7 cellular contexts compared by ENCODE assay signal in the genomic region with DNA sequence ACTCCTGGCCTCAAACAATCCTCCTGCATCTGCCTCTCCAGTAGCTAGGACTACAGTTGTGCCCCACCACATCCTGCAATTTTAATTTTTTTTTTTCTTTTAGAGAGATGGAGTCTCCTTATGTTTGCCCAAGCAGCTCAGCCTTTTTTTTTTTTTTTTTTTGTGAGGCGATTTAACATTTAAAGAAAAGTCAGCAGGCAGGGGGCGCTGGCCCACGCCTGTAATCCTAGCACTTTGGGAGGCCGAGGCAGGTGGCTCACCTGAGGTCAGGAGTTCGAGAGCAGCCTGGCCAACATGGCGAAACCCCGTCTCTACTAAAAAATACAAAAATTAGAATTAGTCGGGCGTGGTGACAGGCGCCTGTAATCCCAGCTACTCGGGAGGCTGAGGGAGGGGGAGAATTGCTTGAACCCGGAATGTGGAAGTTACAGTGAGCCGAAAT. TPM values are rescaled to one million over a fixed set of nuclear protein-coding genes. Genes with fewer than 3 reads are reported as not detected.
A peak's percentile ranks its signal among the peaks of the same experiment; 100 is the strongest.
DNase-seq lines count a peak whose midpoint lies in the region; ATAC-seq and TF ChIP-seq lines count a peak whose summit lies in the region.
"Not testable (repeated sequence)": the region's sequence is repeated elsewhere in the genome, so short reads cannot be mapped to it uniquely, and the experiment has no call there.

No MANE protein-coding gene starts in this region.

- H3K27ac ChIP-seq in SK-N-SH (ENCODE audit: low read depth in 2 of 2, low read length in 1 of 2); breast epithelium: not testable (repeated sequence)

- not testable (repeated sequence) for H3K9me3 ChIP-seq in SK-N-SH, breast epithelium

- H3K36me3 ChIP-seq in SK-N-SH (replicated peaks in 1 of 2; ENCODE audit: control insufficient read depth in 1 of 2, insufficient read depth in 2 of 2, low read length in 1 of 2); breast epithelium: not testable (repeated sequence)

- not testable (repeated sequence) for H3K9me2 ChIP-seq in SK-N-SH

- H3K27me3 ChIP-seq in SK-N-SH (ENCODE audit: insufficient read depth); breast epithelium: not testable (repeated sequence)

- peaks cover 13 to 14% of the 10 kb centered on the region in 2 experiments for H3K4me1 ChIP-seq in SK-N-SH (ENCODE audit: control insufficient read depth in 1 of 2, insufficient read depth in 2 of 2, low read depth in 1 of 2, low read length in 1 of 2)
- not testable (repeated sequence) for H3K4me1 ChIP-seq in breast epithelium

- TF ChIP-seq RAD21 in SK-N-SH (IDR thresholded peaks at IDR 0.05; ENCODE audit: low read length): not testable (repeated sequence)

- not testable (repeated sequence) for H2AFZ ChIP-seq in SK-N-SH (ENCODE audit: low read depth)

- POLR2A ChIA-PET in SK-N-SH (lab: Yijun Ruan, JAX): interaction anchor here (0.7 to 1.7 kb wide), 2 partner anchors 137 to 138 kb away, joined by 3 to 40 read pairs; a partner anchor contains a TSS

- not testable (repeated sequence) for H3K4me2 ChIP-seq in SK-N-SH

- not testable (repeated sequence) for ATAC-seq in left ventricle myocardium superior

- peaks cover 21% of the 10 kb centered on the region for H3K79me2 ChIP-seq in SK-N-SH (ENCODE audit: insufficient read depth)

- H3K4me3 ChIP-seq in SK-N-SH (ENCODE audit: low read depth in 2 of 2, low read length in 1 of 2); breast epithelium: not testable (repeated sequence)

- H3F3A ChIP-seq in SK-N-SH (replicated peaks; ENCODE audit: insufficient read depth): not testable (repeated sequence)

- peak; percentile 63 for TF ChIP-seq CTCF in SK-N-SH (IDR thresholded peaks at IDR 0.05)
- peak in 2 of 3 donors; percentile 8 to 26 for TF ChIP-seq CTCF in breast epithelium (IDR thresholded peaks at IDR 0.05)

- TF ChIP-seq EP300 in SK-N-SH (IDR thresholded peaks at IDR 0.05; ENCODE audit: borderline replicate concordance in 1 of 2, low read depth in 1 of 2, low read length in 1 of 2): not testable (repeated sequence)

- H4K20me1 ChIP-seq in SK-N-SH (ENCODE audit: insufficient read depth): not testable (repeated sequence)

- peak; percentile 59 for DNase-seq in ELR (ENCODE audit: low read depth)
- peak; percentile 22 for DNase-seq in M059J (ENCODE audit: low read depth)
- DNase-seq in SK-N-SH; breast epithelium (ENCODE audit: low spot score in 2 of 2): not testable (repeated sequence)
- peak; percentile 68 for DNase-seq in activated CD8-positive, alpha-beta memory T cell treated with anti-CD3 and anti-CD28 coated beads, Interleukin-2, amount 50 U/mL, for 48 hours
- peak; percentile 43 for DNase-seq in left ventricle myocardium superior
- peak; percentile 41 for DNase-seq in retina

- intact Hi-C loops in breast epithelium (cut with DNase I; ENCODE audit: low total_unique reads): loop anchor here (10.0 kb wide), 1 partner anchor 141 kb away; a partner anchor contains a TSS
- intact Hi-C loops in left ventricle myocardium superior (cut with micrococcal nuclease): not testable (repeated sequence)

- CTCF ChIA-PET in SK-N-SH (lab: Yijun Ruan, JAX): interaction anchor here (0.6 to 11.3 kb wide), 25 partner anchors 9 to 553 kb away, joined by 3 to 340 read pairs (median 6); a partner anchor contains a TSS

- 80% methylated on average over 13 of the region's 13 CpGs for WGBS in SK-N-SH (ENCODE audit: low lambda C conversion rate)

- not testable (repeated sequence) for TF ChIP-seq POLR2A in breast epithelium (IDR thresholded peaks at IDR 0.05)

- not testable (repeated sequence) for H3K9ac ChIP-seq in SK-N-SH

RNA-seq across cellular contexts. Expression of a gene that starts 1.3 kb away (rescaled TPM):
- total RNA-seq in M059J (2014; rRNA removed; shearing (Covaris generic)): 15.4 and 16.2 TPM in 2 replicates
- polyA plus RNA-seq in SK-N-SH (2012; rRNA removed): 23.3 and 43.8 TPM in 2 replicates
- 22.2 and 30.8 TPM in 2 replicates for polyA plus RNA-seq in SK-N-SH (2012; cell fraction: cytosol; rRNA removed)
- polyA plus RNA-seq in SK-N-SH (2012; cell fraction: nucleus; rRNA removed): 17.8 and 20.9 TPM in 2 replicates
- total RNA-seq in breast epithelium (10 to 100 TPM in 2 of 3 donors, 1 to 10 TPM in 1; 6.6 to 22.2 (median 10.5) TPM), left ventricle myocardium superior (3.2 TPM)
